Comparison of ENCODE assay signal across 24 cellular contexts in genomic region chr4:96652158-96652557, GRCh38.
DNase-seq lines count a peak whose midpoint lies in the region; TF ChIP-seq lines count a peak whose summit lies in the region.
"Had no signal": no experiment of that assay in that cellular context is flagged by ENCODE, and none has a peak within 500 bp of the region (broad histone marks: within the 10 kb centered on the region; RNA-seq: fewer than 3 reads in every experiment).

No MANE protein-coding gene starts in this region.

- no peaks in the 10 kb centered on the region for H3K36me3 ChIP-seq in ascending aorta
- H3K36me3 ChIP-seq: BLaER1, SJCRH30 had no signal

- DNase-seq in NCI-H226 (peak; percentile 20), astrocyte of the hippocampus (ENCODE audit: low read depth, low spot score) (peak; percentile 45), fibroblast of pulmonary artery (ENCODE audit: low read depth) (peak; percentile 3), D341Med (ENCODE audit: low spot score) (no peak), ascending aorta (ENCODE audit: low spot score in 2 of 2) (no peak), NCI-H2227 treated with DMSO at 0.1 percent for 48 hours (lab: John Stamatoyannopoulos, UW) (no peak)
- DNase-seq in activated T-helper 2 cell treated with anti-CD3 and anti-CD28 coated beads, Interferon-gamma antibody, Interleukin-2, Interleukin-4, amounts not matched to agents 10 μg/mL and 5 μg/mL and 100 μg/mL, durations not matched to agents 14 hours and 24 hours and 36 hours (ENCODE audit: low spot score): no peak
- DNase-seq: ACHN; CD4-positive, alpha-beta T cell; COR-L47; DMS 273 treated with DMSO at 0.1 percent for 48 hours; DMS79 treated with DMSO at 0.1 percent for 48 hours; H7; Kasumi-1; NCI-H1092; NCI-H1436; NCI-H187 treated with DMSO at 0.1 percent for 48 hours; NCI-H2107; NCI-H345; NCI-H524; NCI-H774; NK-92 treated with Interleukin-12 subunit alpha and Interleukin-12 subunit beta, amount 100 ng/mL, for 24 hours; SJCRH30 had no signal

- H3K27ac ChIP-seq in ascending aorta: no peak overlapping the region
- H3K27ac ChIP-seq: BLaER1, SJCRH30 had no signal

- no peaks in the 10 kb centered on the region for H3K4me1 ChIP-seq in ascending aorta
- H3K4me1 ChIP-seq: BLaER1, SJCRH30 had no signal

- no peaks in the 10 kb centered on the region for H3K36me3 Mint-ChIP-seq in activated T-helper 2 cell treated with anti-CD3 and anti-CD28 coated beads, Interferon-gamma antibody, Interleukin-2, Interleukin-4, amounts not matched to agents 10 μg/mL and 5 μg/mL and 100 μg/mL, durations not matched to agents 14 hours and 24 hours and 36 hours (ENCODE audit: low read depth)

- no peaks in the 10 kb centered on the region for H3K9me3 ChIP-seq in ascending aorta
- H3K9me3 ChIP-seq: SJCRH30 had no signal

- no peaks in the 10 kb centered on the region for H3K27me3 Mint-ChIP-seq in activated T-helper 2 cell treated with anti-CD3 and anti-CD28 coated beads, Interferon-gamma antibody, Interleukin-2, Interleukin-4, amounts not matched to agents 10 μg/mL and 5 μg/mL and 100 μg/mL, durations not matched to agents 14 hours and 24 hours and 36 hours (ENCODE audit: low read depth)
- H3K27me3 Mint-ChIP-seq: CD4-positive, alpha-beta T cell had no signal

- intact Hi-C loops in activated T-helper 2 cell treated with anti-CD3 and anti-CD28 coated beads, Interferon-gamma antibody, Interleukin-2, Interleukin-4, amounts not matched to agents 10 μg/mL and 5 μg/mL and 100 μg/mL, durations not matched to agents 14 hours and 24 hours and 36 hours (cut with micrococcal nuclease): no loop called here
- intact Hi-C loops in ascending aorta (cut with DNase I): no loop called here

- no peak overlapping the region for H3K4me3 ChIP-seq in fibroblast of pulmonary artery (replicated peaks; ENCODE audit: low read depth, low read length)
- no peak overlapping the region for H3K4me3 ChIP-seq in ascending aorta
- H3K4me3 ChIP-seq: BLaER1, SJCRH30 had no signal

- no peaks in the 10 kb centered on the region for H3K27me3 ChIP-seq in ascending aorta
- H3K27me3 ChIP-seq: BLaER1, SJCRH30 had no signal

- H3K4me1 Mint-ChIP-seq in activated T-helper 2 cell treated with anti-CD3 and anti-CD28 coated beads, Interferon-gamma antibody, Interleukin-2, Interleukin-4, amounts not matched to agents 10 μg/mL and 5 μg/mL and 100 μg/mL, durations not matched to agents 14 hours and 24 hours and 36 hours (ENCODE audit: low read depth): no peaks in the 10 kb centered on the region

- H3K4me3 Mint-ChIP-seq in activated T-helper 2 cell treated with anti-CD3 and anti-CD28 coated beads, Interferon-gamma antibody, Interleukin-2, Interleukin-4, amounts not matched to agents 10 μg/mL and 5 μg/mL and 100 μg/mL, durations not matched to agents 14 hours and 24 hours and 36 hours (ENCODE audit: low read depth): no peak overlapping the region
- H3K4me3 Mint-ChIP-seq: CD4-positive, alpha-beta T cell had no signal

- TF ChIP-seq CTCF in fibroblast of pulmonary artery (IDR thresholded peaks at IDR 0.05; ENCODE audit: low read length, missing control alignments): no peak
- TF ChIP-seq CTCF in ascending aorta (IDR thresholded peaks at IDR 0.05): no peak

- H3K9me3 Mint-ChIP-seq in activated T-helper 2 cell treated with anti-CD3 and anti-CD28 coated beads, Interferon-gamma antibody, Interleukin-2, Interleukin-4, amounts not matched to agents 10 μg/mL and 5 μg/mL and 100 μg/mL, durations not matched to agents 14 hours and 24 hours and 36 hours: peaks cover 5% of the 10 kb centered on the region
- H3K9me3 Mint-ChIP-seq: CD4-positive, alpha-beta T cell had no signal

- no peak overlapping the region for H3K27ac Mint-ChIP-seq in activated T-helper 2 cell treated with anti-CD3 and anti-CD28 coated beads, Interferon-gamma antibody, Interleukin-2, Interleukin-4, amounts not matched to agents 10 μg/mL and 5 μg/mL and 100 μg/mL, durations not matched to agents 14 hours and 24 hours and 36 hours
- H3K27ac Mint-ChIP-seq: CD4-positive, alpha-beta T cell had no signal

Comparison
In these comparisons a context has a peak if more than half of its experiments do, and no peak if none do; other contexts are left out.
1. DNase-seq: peak in NCI-H226 (single experiment), astrocyte of the hippocampus (single experiment) and fibroblast of pulmonary artery (single experiment); none in activated T-helper 2 cell treated with anti-CD3 and anti-CD28 coated beads, Interferon-gamma antibody, Interleukin-2, Interleukin-4, amounts not matched to agents 10 μg/mL and 5 μg/mL and 100 μg/mL, durations not matched to agents 14 hours and 24 hours and 36 hours (single experiment), D341Med (single experiment), ascending aorta (0 of 2) and NCI-H2227 treated with DMSO at 0.1 percent for 48 hours (single experiment).